In the genomic region with DNA sequence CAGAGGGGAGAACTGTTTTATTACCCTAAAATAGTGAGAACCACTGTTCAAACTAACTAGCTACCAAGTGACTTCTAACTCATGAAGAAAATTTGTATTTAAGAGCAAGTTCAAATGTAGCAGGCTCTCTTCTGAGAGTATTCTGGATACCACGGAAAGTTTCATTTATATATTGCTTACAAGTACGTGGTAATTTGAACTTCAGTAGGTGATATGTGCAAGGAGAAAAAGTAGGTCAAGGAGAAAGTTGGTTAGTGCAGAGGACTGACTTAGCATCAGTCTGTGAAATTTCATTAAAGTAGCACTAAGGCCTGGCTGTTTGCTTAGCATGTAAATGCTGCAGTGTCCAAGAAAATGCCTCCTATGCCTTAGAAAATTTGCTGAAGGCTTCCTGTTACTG, we compare ENCODE assay signal across 23 cellular contexts. TPM values are rescaled to one million over a fixed set of nuclear protein-coding genes. Genes with fewer than 3 reads are reported as not detected.
"Had no signal": no experiment of that assay in that cellular context is flagged by ENCODE, and none has a peak within 500 bp of the region (broad histone marks: within the 10 kb centered on the region; RNA-seq: fewer than 3 reads in every experiment).

No MANE protein-coding gene starts in this region.

- H3K27me3 ChIP-seq: foreskin keratinocyte, ovary, right atrium auricular region, sigmoid colon, suprapubic skin, thyroid gland had no signal

- H3K27ac Mint-ChIP-seq: endodermal cell, memory B cell, mesothelial cell of epicardium, type B pancreatic cell had no signal

- H3K4me3 ChIP-seq: left ventricle myocardium inferior, lower lobe of right lung, ovary, right atrium auricular region, sigmoid colon, skin epidermis, suprapubic skin, thyroid gland had no signal

- H3K4me3 Mint-ChIP-seq: endodermal cell, memory B cell, mesothelial cell of epicardium, natural killer cell, neural crest cell, type B pancreatic cell had no signal

- H3K9me3 Mint-ChIP-seq: endodermal cell, memory B cell, mesothelial cell of epicardium, natural killer cell, neural crest cell, type B pancreatic cell had no signal

- H3K27me3 Mint-ChIP-seq: memory B cell, type B pancreatic cell had no signal

- H3K36me3 Mint-ChIP-seq: natural killer cell had no signal

- H3K36me3 ChIP-seq: left ventricle myocardium inferior, ovary, right atrium auricular region, thyroid gland had no signal

- H3K9me3 ChIP-seq: left ventricle myocardium inferior, lower lobe of right lung, ovary, right atrium auricular region, sigmoid colon, suprapubic skin, thyroid gland had no signal

- H3K4me1 Mint-ChIP-seq: mesothelial cell of epicardium had no signal

- DNase-seq: effector CD4-positive, alpha-beta T cell; endodermal cell; erythroblast; foreskin keratinocyte; kidney; left cardiac atrium; left ventricle myocardium inferior; lower lobe of right lung; natural killer cell; nucleus accumbens; ovary; sigmoid colon; stimulated activated naive CD4-positive, alpha-beta T cell; thyroid gland had no signal

- ATAC-seq: foreskin keratinocyte, left cardiac atrium, lower lobe of right lung, natural killer cell had no signal

- H3K27ac ChIP-seq: foreskin keratinocyte, left ventricle myocardium inferior, lower lobe of right lung, ovary, right atrium auricular region, sigmoid colon, skin epidermis, suprapubic skin, thyroid gland had no signal

- H3K4me1 ChIP-seq: foreskin keratinocyte, left ventricle myocardium inferior, lower lobe of right lung, right atrium auricular region, sigmoid colon, suprapubic skin had no signal

RNA-seq across cellular contexts. Expression of a gene that starts 16.7 kb away (rescaled TPM):
- total RNA-seq: dermis microvascular lymphatic vessel endothelial cell, endodermal cell, foreskin keratinocyte, left ventricle myocardium inferior, myocyte, neural crest cell, sigmoid colon, thyroid gland had no signal
